ENCODE assay signal across 18 cellular contexts in genomic region chr18:24170389-24170788, GRCh38.
"Had no signal": no experiment of that assay in that cellular context is flagged by ENCODE, and none has a peak within 500 bp of the region (broad histone marks: within the 10 kb centered on the region; RNA-seq: fewer than 3 reads in every experiment).

No MANE protein-coding gene starts in this region.

- H3K27ac ChIP-seq: heart left ventricle, prostate gland, skin epidermis, upper lobe of left lung, VCaP had no signal

- H3K9me3 ChIP-seq: heart left ventricle, prostate gland, upper lobe of left lung had no signal

- DNase-seq: activated CD4-positive, CD25-positive, alpha-beta regulatory T cell treated with anti-CD3 and anti-CD28 coated beads, Interleukin-2, amount 50 U/mL, for 72 hours; activated CD8-positive, alpha-beta memory T cell treated with anti-CD3 and anti-CD28 coated beads, Interleukin-2, amount 50 U/mL, for 48 hours; activated gamma-delta T cell; activated naive CD4-positive, alpha-beta T cell treated with anti-CD3 and anti-CD28 coated beads, Interleukin-2, amount 50 U/mL, for 16 hours; aorta; effector CD4-positive, alpha-beta T cell; heart left ventricle; right cardiac atrium; stimulated activated CD4-positive, alpha-beta T cell treated with anti-CD3 and anti-CD28 coated beads, Interleukin-2, amount 100 ng/mL, for 48 hours; stimulated activated naive CD4-positive, alpha-beta T cell; T-cell; upper lobe of left lung had no signal

- H3K27me3 ChIP-seq: heart left ventricle, upper lobe of left lung had no signal

- FAIRE-seq: endometrium, islet of Langerhans had no signal

- H3K4me3 ChIP-seq: heart left ventricle, prostate gland, skin epidermis, upper lobe of left lung had no signal

- ATAC-seq: heart left ventricle; natural killer cell treated with Interleukin-12 subunit alpha and Interleukin-12 subunit beta and Interleukin-15 and Interleukin-18, amount 100 ng/mL, for 72 hours; right cardiac atrium; T-cell had no signal

- H3K4me1 ChIP-seq: heart left ventricle, prostate gland, upper lobe of left lung had no signal
